7 cellular contexts compared by ENCODE assay signal in the genomic region with DNA sequence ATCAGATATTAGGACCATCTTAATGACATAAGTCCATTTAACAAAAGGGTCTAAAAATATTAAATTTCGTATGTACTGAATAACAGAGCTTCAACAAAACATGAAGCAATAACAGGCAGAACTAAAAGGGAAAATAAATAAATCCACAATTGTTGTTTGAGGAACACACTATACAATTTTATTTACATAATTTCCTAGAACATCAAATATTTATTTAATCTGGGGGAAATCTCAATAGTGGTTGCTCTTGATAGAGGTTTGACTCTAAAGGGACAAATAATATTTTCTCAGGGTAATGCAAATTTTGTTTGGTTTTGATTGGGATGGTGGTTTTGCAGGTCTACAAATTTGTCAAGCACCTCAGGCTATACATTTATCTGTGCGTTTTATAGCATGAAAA.
"Had no signal": no experiment of that assay in that cellular context is flagged by ENCODE, and none has a peak within 500 bp of the region (broad histone marks: within the 10 kb centered on the region; RNA-seq: fewer than 3 reads in every experiment).

No MANE protein-coding gene starts in this region.

- DNase-seq: IMR-90, KBM-7, KG1 had no signal

- H3K4me3 ChIP-seq: K562 had no signal

- H3K27ac ChIP-seq: HL-60, KMS-11 had no signal

- ATAC-seq: HepG2, K562 had no signal
